8 cellular contexts compared by ENCODE assay signal in genomic region chr6:139219271-139219729, GRCh38.
A peak's percentile ranks its signal among the peaks of the same experiment; 100 is the strongest.
DNase-seq lines count a peak whose midpoint lies in the region; ATAC-seq, FAIRE-seq and TF ChIP-seq lines count a peak whose summit lies in the region.

No MANE protein-coding gene starts in this region.

- no peak overlapping the region for H3K4me3 ChIP-seq in prostate gland

- H3K27me3 ChIP-seq in prostate gland (replicated peaks; ENCODE audit: insufficient read depth): no peaks in the 10 kb centered on the region

- 12% methylated on average over 7 of the region's 7 CpGs for WGBS in prostate gland

- H3K36me3 Mint-ChIP-seq in activated naive CD8-positive, alpha-beta T cell treated with anti-CD3 and anti-CD28 coated beads, Interleukin-2, amount 10 ng/mL, durations not matched to agents 7 days and 5 days: peaks cover 4% of the 10 kb centered on the region

- intact Hi-C loops in cardiac septum (cut with DNase I) (loop anchor here (1.0 to 2.0 kb wide), 2 partner anchors 84 to 145 kb away; partner anchors contain the start of gene HECA), prostate gland (cut with DNase I) (no loop called here)

- no peak overlapping the region for H3K4me3 Mint-ChIP-seq in activated naive CD8-positive, alpha-beta T cell treated with anti-CD3 and anti-CD28 coated beads, Interleukin-2, amount 10 ng/mL, durations not matched to agents 7 days and 5 days

- ATAC-seq in HG02763 (IDR thresholded peaks at IDR 0.05; ENCODE audit: unreplicated experiment): peak; percentile 100
- ATAC-seq in activated naive CD8-positive, alpha-beta T cell treated with anti-CD3 and anti-CD28 coated beads, Interleukin-2, amount 10 ng/mL, durations not matched to agents 7 days and 5 days (ENCODE audit: low read depth): peak; percentile 99

- peak overlapping the region; percentile 87 for H3K27ac Mint-ChIP-seq in activated naive CD8-positive, alpha-beta T cell treated with anti-CD3 and anti-CD28 coated beads, Interleukin-2, amount 10 ng/mL, durations not matched to agents 7 days and 5 days

- TF ChIP-seq POLR2A in GM12891 (IDR thresholded peaks at IDR 0.05; ENCODE audit: low read depth, low read length): no peak
- TF ChIP-seq POLR2A in prostate gland (IDR thresholded peaks at IDR 0.05): peak; percentile 21

- peak; percentile 41 for DNase-seq in GM12891 (ENCODE audit: insufficient read length, low spot score)
- DNase-seq in NCI-H1105 (lab: John Stamatoyannopoulos, UW): peak; percentile 88
- DNase-seq in SKM-1 treated with dmso at 0.1 percent for 144 hours (lab: John Stamatoyannopoulos, UW; ENCODE audit: unreplicated experiment): peak; percentile 59
- DNase-seq in activated naive CD8-positive, alpha-beta T cell treated with anti-CD3 and anti-CD28 coated beads, Interleukin-2, amount 10 ng/mL, durations not matched to agents 7 days and 5 days: peak; percentile 62
- DNase-seq in cardiac septum (ENCODE audit: low spot score): peak; percentile 90
- peak; percentile 89 for DNase-seq in prostate gland (ENCODE audit: low spot score)
- DNase-seq in urothelium cell line (ENCODE audit: low spot score): peak; percentile 82

- H3K9me3 ChIP-seq in prostate gland: no peaks in the 10 kb centered on the region

- POLR2A ChIA-PET in activated naive CD8-positive, alpha-beta T cell treated with anti-CD3 and anti-CD28 coated beads, Interleukin-2, amount 10 ng/mL, durations not matched to agents 7 days and 5 days (lab: Charles Lee): interaction anchor here (0.6 to 1.9 kb wide), 5 partner anchors 73 to 155 kb away, joined by 3 to 11 read pairs (median 10); partner anchors contain the start of genes CITED2 and TXLNB

- no peaks in the 10 kb centered on the region for H3K36me3 ChIP-seq in prostate gland

- no peaks in the 10 kb centered on the region for H3K4me1 ChIP-seq in prostate gland (replicated peaks)

- peak overlapping the region in 1 of 2 donors; percentile 55 for H3K27ac ChIP-seq in prostate gland

- H3K9me3 Mint-ChIP-seq in activated naive CD8-positive, alpha-beta T cell treated with anti-CD3 and anti-CD28 coated beads, Interleukin-2, amount 10 ng/mL, durations not matched to agents 7 days and 5 days: peaks cover 2% of the 10 kb centered on the region

- no peaks in the 10 kb centered on the region for H3K27me3 Mint-ChIP-seq in activated naive CD8-positive, alpha-beta T cell treated with anti-CD3 and anti-CD28 coated beads, Interleukin-2, amount 10 ng/mL, durations not matched to agents 7 days and 5 days

- FAIRE-seq in GM12891 (lab: Jason Lieb, UNC) (peak; percentile 97), urothelium cell line (lab: Jason Lieb, UNC) (peak; percentile 52)

- H3K4me1 Mint-ChIP-seq in activated naive CD8-positive, alpha-beta T cell treated with anti-CD3 and anti-CD28 coated beads, Interleukin-2, amount 10 ng/mL, durations not matched to agents 7 days and 5 days: peaks cover 13% of the 10 kb centered on the region

- peak; percentile 39 to 85 (median 76) for TF ChIP-seq CTCF in prostate gland (IDR thresholded peaks at IDR 0.05)

TF ChIP-seq in GM12891, 5 proteins besides CTCF, POLR2A, EP300 and RAD21:
- TF ChIP-seq POU2F2 (IDR thresholded peaks at IDR 0.05; ENCODE audit: low read depth, low read length): peak; percentile 92
- no peak for TF ChIP-seq PAX5 (IDR thresholded peaks at IDR 0.05; ENCODE audit: insufficient read depth, low read length, severe bottlenecking)
- no peak for TF ChIP-seq POLR2AphosphoS5 (IDR thresholded peaks at IDR 0.05; ENCODE audit: low read depth, low read length)
TF ChIP-seq in GM12891: peak in this region for 1.
